Comparison of ENCODE assay signal across 8 cellular contexts in genomic region chr16:89506113-89506504, GRCh38. TPM values are rescaled to one million over a fixed set of nuclear protein-coding genes. Genes with fewer than 3 reads are reported as not detected.
A peak's percentile ranks its signal among the peaks of the same experiment; 100 is the strongest.
DNase-seq lines count a peak whose midpoint lies in the region; ATAC-seq and TF ChIP-seq lines count a peak whose summit lies in the region.

No MANE protein-coding gene starts in this region.

- DNase-seq in CD4-positive, alpha-beta memory T cell: no peak
- DNase-seq in RWPE2 (ENCODE audit: low spot score) (no peak), endothelial cell (ENCODE audit: low spot score) (no peak), G401 (ENCODE audit: low spot score) (no peak), SW480 (ENCODE audit: low spot score) (no peak), UCSD-AML1 (lab: John Stamatoyannopoulos, UW; ENCODE audit: unreplicated experiment) (no peak)

- H3K27me3 Mint-ChIP-seq in CD4-positive, alpha-beta memory T cell: no peaks in the 10 kb centered on the region
- peaks cover 9% of the 10 kb centered on the region for H3K27me3 Mint-ChIP-seq in endothelial cell (ENCODE audit: unreplicated experiment)
- peaks cover 9% of the 10 kb centered on the region for H3K27me3 Mint-ChIP-seq in nephron (ENCODE audit: low read depth)

- peak overlapping the region; percentile 83 for H3K27ac ChIP-seq in CD4-positive, alpha-beta memory T cell (ENCODE audit: low read depth, low read length)
- H3K27ac ChIP-seq in RWPE2 (ENCODE audit: poor library complexity, severe bottlenecking): peak overlapping the region; percentile 83

- CTCF ChIA-PET in CD4-positive, alpha-beta memory T cell (lab: Charles Lee; ENCODE audit: partially characterized antibody): interaction anchor here (2.0 kb wide), 1 partner anchor 10 kb away, joined by 5 read pairs; no protein-coding TSS in a partner anchor

- TF ChIP-seq CTCF in RWPE2 (IDR thresholded peaks at IDR 0.05; ENCODE audit: poor library complexity, severe bottlenecking): no peak
- no peak for TF ChIP-seq CTCF in endothelial cell (IDR thresholded peaks at IDR 0.05; ENCODE audit: unreplicated experiment)
- TF ChIP-seq CTCF in nephron (IDR thresholded peaks at IDR 0.05; ENCODE audit: unreplicated experiment in 3 of 3): no peak

- H3K9me3 ChIP-seq in CD4-positive, alpha-beta memory T cell (ENCODE audit: control insufficient read depth in 1 of 2, low read length in 2 of 2): no peaks in the 10 kb centered on the region
- H3K9me3 ChIP-seq in RWPE2 (ENCODE audit: severe bottlenecking): no peaks in the 10 kb centered on the region

- ATAC-seq in RWPE2 (ENCODE audit: low read depth) (no peak), GM18498 (IDR thresholded peaks at IDR 0.05; ENCODE audit: unreplicated experiment) (no peak)

- in situ Hi-C loops in G401 (cut with HindIII; ENCODE audit: low sequenced_read_pairs): no loop called here

- intact Hi-C loops in CD4-positive, alpha-beta memory T cell (cut with micrococcal nuclease): loop anchor here (5.0 kb wide), 1 partner anchor 99 kb away; no protein-coding TSS in a partner anchor

- H3K27me3 ChIP-seq in CD4-positive, alpha-beta memory T cell (ENCODE audit: insufficient read depth, low read length): no peaks in the 10 kb centered on the region
- no peaks in the 10 kb centered on the region for H3K27me3 ChIP-seq in RWPE2 (ENCODE audit: insufficient read depth, poor library complexity, severe bottlenecking)

- peaks cover 0 to 7% of the 10 kb centered on the region in 2 donors for H3K36me3 Mint-ChIP-seq in CD4-positive, alpha-beta memory T cell
- H3K36me3 Mint-ChIP-seq in endothelial cell (ENCODE audit: low read depth, unreplicated experiment) (no peaks in the 10 kb centered on the region), nephron (ENCODE audit: low read depth) (peaks cover under 1% of the 10 kb centered on the region)

- no peaks in the 10 kb centered on the region for H3K9me3 Mint-ChIP-seq in CD4-positive, alpha-beta memory T cell
- no peaks in the 10 kb centered on the region for H3K9me3 Mint-ChIP-seq in endothelial cell (ENCODE audit: unreplicated experiment)
- no peaks in the 10 kb centered on the region for H3K9me3 Mint-ChIP-seq in nephron

- H3K4me3 ChIP-seq in CD4-positive, alpha-beta memory T cell (ENCODE audit: low read length in 2 of 2): peak overlapping the region; percentile 27 to 34
- no peak overlapping the region for H3K4me3 ChIP-seq in RWPE2 (ENCODE audit: severe bottlenecking)

- POLR2A ChIA-PET in CD4-positive, alpha-beta memory T cell (lab: Charles Lee; ENCODE audit: partially characterized antibody): interaction anchor here (0.6 to 3.1 kb wide), 4 partner anchors 11 to 146 kb away, joined by 3 to 28 read pairs (median 4); no protein-coding TSS in a partner anchor

- peaks cover 18 to 50% (median 32%) of the 10 kb centered on the region in 4 donors for H3K4me1 Mint-ChIP-seq in CD4-positive, alpha-beta memory T cell
- H3K4me1 Mint-ChIP-seq in endothelial cell (ENCODE audit: unreplicated experiment) (peaks cover 21% of the 10 kb centered on the region), nephron (peaks cover 30% of the 10 kb centered on the region)

- peaks cover 9% of the 10 kb centered on the region for H3K36me3 ChIP-seq in CD4-positive, alpha-beta memory T cell (ENCODE audit: insufficient read depth, low read length)
- peaks cover 11% of the 10 kb centered on the region for H3K36me3 ChIP-seq in RWPE2 (ENCODE audit: low read depth)

- peaks cover 40% of the 10 kb centered on the region for H3K4me1 ChIP-seq in CD4-positive, alpha-beta memory T cell (ENCODE audit: insufficient read depth, low read length)
- peaks cover 30% of the 10 kb centered on the region for H3K4me1 ChIP-seq in RWPE2 (ENCODE audit: insufficient read depth, poor library complexity, severe bottlenecking)

- peak overlapping the region; percentile 85 to 96 (median 93) for H3K27ac Mint-ChIP-seq in CD4-positive, alpha-beta memory T cell
- H3K27ac Mint-ChIP-seq in endothelial cell (ENCODE audit: unreplicated experiment) (no peak overlapping the region), nephron (peak overlapping the region; percentile 71 to 92 (median 89))

- peak overlapping the region; percentile 72 to 86 (median 81) for H3K4me3 Mint-ChIP-seq in CD4-positive, alpha-beta memory T cell
- H3K4me3 Mint-ChIP-seq in endothelial cell (ENCODE audit: unreplicated experiment) (peak overlapping the region; percentile 42), nephron (peak overlapping the region; percentile 74 to 78 (median 76))

RNA-seq across cellular contexts. Expression of gene SPG7, which starts 2.1 kb away (rescaled TPM):
- 100 to 1,000 TPM; 157 to 160 TPM for total RNA-seq in CD4-positive, alpha-beta memory T cell
- 10 to 100 TPM; 46.4 to 48.5 TPM for polyA plus RNA-seq in CD4-positive, alpha-beta memory T cell
- total RNA-seq in endothelial cell (ENCODE audit: unreplicated experiment): 207 TPM
- total RNA-seq in G401 (2014; rRNA removed; shearing (Covaris generic)): 117 and 125 TPM in 2 replicates

RNA-seq across cellular contexts. Expression of gene ANKRD11, which starts 15.7 kb away (rescaled TPM):
- 100 to 1,000 TPM; 229 to 246 TPM for total RNA-seq in CD4-positive, alpha-beta memory T cell
- polyA plus RNA-seq in CD4-positive, alpha-beta memory T cell: 10 to 100 TPM in 1 of 2 donors, 1 to 10 TPM in 1; 3.9 to 49.7 TPM
- 165 TPM for total RNA-seq in endothelial cell (ENCODE audit: unreplicated experiment)
- 42.6 and 55.3 TPM in 2 replicates for total RNA-seq in G401 (2014; rRNA removed; shearing (Covaris generic))

RNA-seq across cellular contexts. Expression of gene RPL13, which starts 54.4 kb away (rescaled TPM):
- total RNA-seq in CD4-positive, alpha-beta memory T cell: 1,000 to 10,000 TPM; 4,825 to 5,043 TPM
- 1,000 to 10,000 TPM; 4,119 to 5,642 TPM for polyA plus RNA-seq in CD4-positive, alpha-beta memory T cell
- total RNA-seq in endothelial cell (ENCODE audit: unreplicated experiment): 2,070 TPM
- 5,258 and 7,265 TPM in 2 replicates for total RNA-seq in G401 (2014; rRNA removed; shearing (Covaris generic))
